18 cellular contexts compared by ENCODE assay signal in genomic region chr7:148151778-148152177, GRCh38.
A peak's percentile ranks its signal among the peaks of the same experiment; 100 is the strongest.
DNase-seq lines count a peak whose midpoint lies in the region; ATAC-seq and TF ChIP-seq lines count a peak whose summit lies in the region.
"Had no signal": no experiment of that assay in that cellular context is flagged by ENCODE, and none has a peak within 500 bp of the region (broad histone marks: within the 10 kb centered on the region; RNA-seq: fewer than 3 reads in every experiment).

No MANE protein-coding gene starts in this region.

- peak; percentile 9 for DNase-seq in ELR (ENCODE audit: low read depth)
- peak; percentile 24 for DNase-seq in H7
- DNase-seq in RKO (ENCODE audit: low spot score) = peak; percentile 35
- peak; percentile 17 for DNase-seq in mesendoderm
- DNase-seq in AG20443 (ENCODE audit: low spot score) = no peak
- DNase-seq in progenitor cell of endocrine pancreas (ENCODE audit: low spot score, unreplicated experiment) = no peak
- DNase-seq in left lobe of liver (ENCODE audit: low spot score) = no peak
- DNase-seq: CD8-positive, alpha-beta memory T cell; DND-41; GM23248; KG1; NCI-H1105 treated with DMSO at 0.1 percent for 48 hours; NCI-H187 treated with DMSO at 0.1 percent for 48 hours; NCI-H446 treated with DMSO at 0.1 percent for 48 hours; NCI-H748 treated with DMSO at 0.1 percent for 48 hours; SIG-M5; SW 1271 had no signal

- no peaks in the 10 kb centered on the region for H3K36me3 ChIP-seq in H7 (replicated peaks; ENCODE audit: control insufficient read depth, insufficient read depth, low read length)
- no peaks in the 10 kb centered on the region for H3K36me3 ChIP-seq in mesendoderm (ENCODE audit: control insufficient read depth, insufficient read depth, low read length)
- H3K36me3 ChIP-seq: BLaER1 had no signal

- H3K4me3 Mint-ChIP-seq in progenitor cell of endocrine pancreas (ENCODE audit: low read depth) = no peak overlapping the region
- H3K4me3 Mint-ChIP-seq: CD8-positive, alpha-beta memory T cell had no signal

- H3K4me3 ChIP-seq in H7 (ENCODE audit: insufficient read depth, low read depth, low read length) (no peak overlapping the region), mesendoderm (ENCODE audit: low read length) (no peak overlapping the region)
- H3K4me3 ChIP-seq: BLaER1, GM23248 had no signal

- H3K56ac ChIP-seq in mesendoderm (ENCODE audit: low read length) = no peak overlapping the region

- ATAC-seq in left lobe of liver = no peak

- H3K27me3 ChIP-seq in H7 (ENCODE audit: control insufficient read depth, insufficient read depth, low read length) (no peaks in the 10 kb centered on the region), mesendoderm (ENCODE audit: insufficient read depth, low read length, poor library complexity) (no peaks in the 10 kb centered on the region)
- H3K27me3 ChIP-seq: BLaER1 had no signal

- no peak overlapping the region for H2BK15ac ChIP-seq in mesendoderm (replicated peaks; ENCODE audit: low read depth)

- no peak for TF ChIP-seq CTCF in progenitor cell of endocrine pancreas (IDR thresholded peaks at IDR 0.05; ENCODE audit: unreplicated experiment)

- no peak overlapping the region for H3K27ac Mint-ChIP-seq in progenitor cell of endocrine pancreas
- H3K27ac Mint-ChIP-seq: CD8-positive, alpha-beta memory T cell had no signal

- H4K5ac ChIP-seq in mesendoderm (ENCODE audit: low read length) = no peak overlapping the region

- no peak overlapping the region for H3K27ac ChIP-seq in mesendoderm (ENCODE audit: low read depth, low read length)
- H3K27ac ChIP-seq: BLaER1, GM23248 had no signal

- H3K4me1 Mint-ChIP-seq in progenitor cell of endocrine pancreas (ENCODE audit: low read depth) = peaks cover 3% of the 10 kb centered on the region
- H3K4me1 Mint-ChIP-seq: CD8-positive, alpha-beta memory T cell had no signal

- H3K4me1 ChIP-seq in mesendoderm (ENCODE audit: control insufficient read depth, low read depth, low read length) = no peaks in the 10 kb centered on the region

- no peak overlapping the region for H2AK5ac ChIP-seq in mesendoderm (ENCODE audit: low read length)

- H3K27me3 Mint-ChIP-seq in progenitor cell of endocrine pancreas = no peaks in the 10 kb centered on the region

- H3K36me3 Mint-ChIP-seq in progenitor cell of endocrine pancreas (ENCODE audit: insufficient read depth) = no peaks in the 10 kb centered on the region
- H3K36me3 Mint-ChIP-seq: CD8-positive, alpha-beta memory T cell had no signal

- no peak overlapping the region for H3K23ac ChIP-seq in mesendoderm (ENCODE audit: low read length)

- no peak overlapping the region for H3K18ac ChIP-seq in mesendoderm (ENCODE audit: low read length)

- no peaks in the 10 kb centered on the region for H3K79me2 ChIP-seq in mesendoderm (ENCODE audit: control insufficient read depth, insufficient read depth, low read length)

- no peaks in the 10 kb centered on the region for H3K9me3 Mint-ChIP-seq in progenitor cell of endocrine pancreas (ENCODE audit: low read depth)

- no peak overlapping the region for H4K8ac ChIP-seq in mesendoderm (ENCODE audit: low read depth, low read length)

- H2BK5ac ChIP-seq in mesendoderm (ENCODE audit: low read length) = no peak overlapping the region

- WGBS in mesendoderm (ENCODE audit: extremely low coverage, insufficient coverage, low lambda C conversion rate) = no CpG with 5 or more reads among the region's 2 CpGs

- H2BK120ac ChIP-seq in mesendoderm (ENCODE audit: low read depth, low read length) = no peak overlapping the region

- no peak overlapping the region for H3K9ac ChIP-seq in mesendoderm (ENCODE audit: low read length)
- H3K9ac ChIP-seq: BLaER1, GM23248 had no signal

- no peaks in the 10 kb centered on the region for H3K79me1 ChIP-seq in mesendoderm (ENCODE audit: low read length)

- no peak overlapping the region for H3K4me2 ChIP-seq in mesendoderm (ENCODE audit: low read length)
- H3K4me2 ChIP-seq: BLaER1 had no signal

- no peak overlapping the region for H3K4ac ChIP-seq in mesendoderm (ENCODE audit: low read depth, low read length)

Comparison
In these comparisons a context has a peak if more than half of its experiments do, and no peak if none do; other contexts are left out.
1. DNase-seq: peak in ELR (single experiment), H7 (single experiment), RKO (single experiment) and mesendoderm (single experiment); none in AG20443 (single experiment), progenitor cell of endocrine pancreas (single experiment) and left lobe of liver (single experiment).